10 cellular contexts compared by ENCODE assay signal in genomic region chr10:43221419-43222293, GRCh38. TPM values are rescaled to one million over a fixed set of nuclear protein-coding genes. Genes with fewer than 3 reads are reported as not detected.
DNase-seq lines count a peak whose midpoint lies in the region; ATAC-seq, FAIRE-seq and TF ChIP-seq lines count a peak whose summit lies in the region.
"Had no signal": no experiment of that assay in that cellular context is flagged by ENCODE, and none has a peak within 500 bp of the region (broad histone marks: within the 10 kb centered on the region; RNA-seq: fewer than 3 reads in every experiment).

No MANE protein-coding gene starts in this region.

- TF ChIP-seq CTCF in AG04449 (IDR thresholded peaks at IDR 0.05; ENCODE audit: insufficient read depth, low read length, missing control alignments) (peak; percentile 7), keratinocyte (optimal IDR thresholded peaks at IDR 0.05 in 1 of 3, IDR thresholded peaks at IDR 0.05 in 1 of 3, conservative IDR thresholded peaks at IDR 0.05 in 1 of 3; ENCODE audit: extremely low read depth in 1 of 3, insufficient read depth in 2 of 3, low read length in 3 of 3) (peak in 2 of 3 experiments; percentile 7 to 35), gastroesophageal sphincter (IDR thresholded peaks at IDR 0.05) (no peak)

- no peak for TF ChIP-seq POLR2A in gastroesophageal sphincter (IDR thresholded peaks at IDR 0.05)

- ATAC-seq in gastroesophageal sphincter = no peak

- WGBS in gastroesophageal sphincter (ENCODE audit: low coverage in 1 of 2), 2 donors = 63 to 79% methylated on average over 3 to 5 of the region's 20 CpGs

- no peaks in the 10 kb centered on the region for H3K27me3 ChIP-seq in H7 (ENCODE audit: control insufficient read depth, insufficient read depth, low read length)
- H3K27me3 ChIP-seq in keratinocyte (ENCODE audit: control insufficient read depth, extremely low read depth, insufficient read depth, low read length) = peaks cover 20% of the 10 kb centered on the region
- H3K27me3 ChIP-seq in gastroesophageal sphincter = peaks cover 52% of the 10 kb centered on the region

- H3K9me3 ChIP-seq in keratinocyte (ENCODE audit: control insufficient read depth, low read depth, low read length) (no peaks in the 10 kb centered on the region), gastroesophageal sphincter (no peaks in the 10 kb centered on the region)

- H3K36me3 ChIP-seq in H7 (replicated peaks; ENCODE audit: control insufficient read depth, insufficient read depth, low read length) (no peaks in the 10 kb centered on the region), keratinocyte (ENCODE audit: control insufficient read depth in 2 of 2, extremely low read depth in 1 of 2, insufficient read depth in 2 of 2, low read length in 2 of 2) (no peaks in the 10 kb centered on the region), gastroesophageal sphincter (no peaks in the 10 kb centered on the region)

- FAIRE-seq in keratinocyte (lab: Jason Lieb, UNC) = no peak

- no peaks in the 10 kb centered on the region for H3K79me2 ChIP-seq in keratinocyte (ENCODE audit: control insufficient read depth, insufficient read depth, low read length)

- no peak overlapping the region for H2AFZ ChIP-seq in keratinocyte (ENCODE audit: control insufficient read depth, low read length)

- H3K4me3 ChIP-seq in AG04449 (ENCODE audit: low read depth, low read length) (no peak overlapping the region), H7 (ENCODE audit: insufficient read depth, low read depth, low read length) (no peak overlapping the region), keratinocyte (ENCODE audit: control insufficient read depth in 2 of 3, extremely low read depth in 1 of 3, insufficient read depth in 2 of 3, low read depth in 1 of 3, low read length in 3 of 3) (no peak overlapping the region), gastroesophageal sphincter (no peak overlapping the region)

- dilution Hi-C loops in keratinocyte (cut with MboI; ENCODE audit: extremely low pct_ligation_motif_present, low sequenced_read_pairs) = no loop called here

- TF ChIP-seq EP300 in gastroesophageal sphincter (IDR thresholded peaks at IDR 0.05) = no peak

- POLR2A ChIA-PET in AG04449 (lab: Yijun Ruan, JAX) = no interaction called here

- H3K4me1 ChIP-seq in keratinocyte (ENCODE audit: control insufficient read depth, extremely low read depth, insufficient read depth, low read length) (no peaks in the 10 kb centered on the region), gastroesophageal sphincter (no peaks in the 10 kb centered on the region)

- no peak overlapping the region for H3K9ac ChIP-seq in keratinocyte (ENCODE audit: control insufficient read depth, extremely low read depth, insufficient read depth, low read length)

- H3K9me1 ChIP-seq in keratinocyte (ENCODE audit: control insufficient read depth, extremely low read depth, insufficient read depth, low read length) = no peaks in the 10 kb centered on the region

- no peaks in the 10 kb centered on the region for H4K20me1 ChIP-seq in keratinocyte (ENCODE audit: control insufficient read depth, extremely low read depth, insufficient read depth, low read length)

- CTCF ChIA-PET in AG04449 (lab: Yijun Ruan, JAX) = interaction anchor here (0.9 to 2.4 kb wide), 2 partner anchors 17 to 28 kb away, joined by 3 to 7 read pairs; no protein-coding TSS in a partner anchor

- DNase-seq in AG04449 (ENCODE audit: low read depth, low spot score) (no peak), H7 (peak; percentile 89), keratinocyte (ENCODE audit: low read depth, low spot score) (no peak), NCI-H2029 treated with DMSO at 0.1 percent for 48 hours (lab: John Stamatoyannopoulos, UW) (no peak), T-helper 9 cell (no peak), NCI-H524 treated with DMSO at 0.1 percent for 48 hours (lab: John Stamatoyannopoulos, UW) (no peak)
- peak; percentile 18 for DNase-seq in activated CD8-positive, alpha-beta memory T cell treated with anti-CD3 and anti-CD28 coated beads, Interleukin-2, amount 50 U/mL, for 4 hours
- DNase-seq: NCI-H510A treated with DMSO at 0.1 percent for 48 hours had no signal

- H3K4me2 ChIP-seq in keratinocyte (ENCODE audit: control insufficient read depth, extremely low read depth, insufficient read depth, low read depth, low read length) = no peak overlapping the region

- H3K27ac ChIP-seq in keratinocyte (ENCODE audit: control insufficient read depth, insufficient read depth, low read length) (no peak overlapping the region), gastroesophageal sphincter (no peak overlapping the region)

RNA-seq across cellular contexts. Expression of gene RASGEF1A, which starts 45.2 kb away (rescaled TPM):
- 31.0 and 41.3 TPM in 2 replicates for total RNA-seq in H7 (2014; rRNA removed; shearing (Covaris generic))
- 2.1 to 3.6 TPM (median 2.2 TPM) in 3 replicates for polyA plus RNA-seq in keratinocyte
- polyA plus RNA-seq in keratinocyte (2011; ENCODE audit: low read depth) = 0.59 TPM
- 2.3 and 3.2 TPM in 2 replicates for polyA plus RNA-seq in keratinocyte (2011; cell fraction: cytosol; rRNA removed)
- 3.1 and 3.6 TPM in 2 replicates for polyA plus RNA-seq in keratinocyte (2011; cell fraction: nucleus; rRNA removed)
- 0.79 and 1.5 TPM in 2 replicates for polyA plus RNA-seq in keratinocyte (2012; ENCODE audit: low replicate concordance)
- 1.8 to 4.4 TPM (median 3.7 TPM) in 3 replicates for polyA minus RNA-seq in keratinocyte
- polyA minus RNA-seq in keratinocyte (2011; cell fraction: cytosol; rRNA and poly(A)+ RNA removed) = 5.6 TPM
- polyA minus RNA-seq in keratinocyte (2011; cell fraction: nucleus; rRNA and poly(A)+ RNA removed) = 2.2 and 2.8 TPM in 2 replicates
- 1 to 10 TPM in 3 of 4 donors, under 1 TPM in 1; 0.81 to 3.6 (median 1.5) TPM for total RNA-seq in gastroesophageal sphincter
- total RNA-seq: Daoy had no signal

Comparison
In these comparisons a context has a peak if more than half of its experiments do, and no peak if none do; other contexts are left out.
1. DNase-seq: peak in H7 (single experiment) and activated CD8-positive, alpha-beta memory T cell treated with anti-CD3 and anti-CD28 coated beads, Interleukin-2, amount 50 U/mL, for 4 hours (single experiment); none in AG04449 (single experiment), keratinocyte (single experiment), NCI-H2029 treated with DMSO at 0.1 percent for 48 hours (single experiment), T-helper 9 cell (single experiment) and NCI-H524 treated with DMSO at 0.1 percent for 48 hours (single experiment).
2. CTCF ChIP-seq: peak in AG04449 (single experiment) and keratinocyte (2 of 3); none in gastroesophageal sphincter (0 of 4).